Comparison of ENCODE assay signal across 12 cellular contexts in genomic region chr4:113675731-113676707, GRCh38.
DNase-seq lines count a peak whose midpoint lies in the region; ATAC-seq and TF ChIP-seq lines count a peak whose summit lies in the region.
"Had no signal": no experiment of that assay in that cellular context is flagged by ENCODE, and none has a peak within 500 bp of the region (broad histone marks: within the 10 kb centered on the region; RNA-seq: fewer than 3 reads in every experiment).

No MANE protein-coding gene starts in this region.

- no peak for ATAC-seq in naive B cell (ENCODE audit: low read depth in 2 of 2)
- ATAC-seq in GM18858 (IDR thresholded peaks at IDR 0.05; ENCODE audit: unreplicated experiment) = no peak
- ATAC-seq: activated T-cell treated with anti-CD3 and anti-CD28 coated beads, Interleukin-2, amount 50 U/mL, for 4 hours; body of pancreas had no signal

- peak; percentile 2 for DNase-seq in DMS153 (lab: John Stamatoyannopoulos, UW)
- DNase-seq in DMS153 treated with DMSO at 0.1 percent for 48 hours (lab: John Stamatoyannopoulos, UW; ENCODE audit: unreplicated experiment) = no peak
- DNase-seq in NCI-H1105 treated with DMSO at 0.1 percent for 48 hours (lab: John Stamatoyannopoulos, UW) = peak; percentile 66
- no peak for DNase-seq in chondrocyte (ENCODE audit: low spot score)
- no peak for DNase-seq in naive B cell
- DNase-seq in GM03348 (ENCODE audit: low spot score) = no peak
- no peak for DNase-seq in hippocampal formation (lab: John Stamatoyannopoulos, UW)
- DNase-seq: activated T-cell treated with anti-CD3 and anti-CD28 coated beads, Interleukin-2, amount 50 U/mL, for 4 hours; body of pancreas; testis; WERI-Rb-1 had no signal

- H3K27ac Mint-ChIP-seq in chondrocyte (ENCODE audit: unreplicated experiment) = peak overlapping the region; percentile 72
- peak overlapping the region in 4 of 6 donors; percentile 29 to 92 (median 71) for H3K27ac Mint-ChIP-seq in naive B cell

- H3K27me3 Mint-ChIP-seq in chondrocyte (ENCODE audit: low read depth) (no peaks in the 10 kb centered on the region), naive B cell (no peaks in the 10 kb centered on the region)

- peaks cover 2% of the 10 kb centered on the region for H3K36me3 Mint-ChIP-seq in chondrocyte (ENCODE audit: low read depth)
- H3K36me3 Mint-ChIP-seq in naive B cell = peaks cover 21 to 34% of the 10 kb centered on the region in 2 donors

- no peak overlapping the region for H3K4me3 Mint-ChIP-seq in chondrocyte (ENCODE audit: unreplicated experiment)
- peak overlapping the region in 3 of 8 donors; percentile 16 to 64 (median 44) for H3K4me3 Mint-ChIP-seq in naive B cell

- H3K4me1 Mint-ChIP-seq in chondrocyte (ENCODE audit: low read depth) = peaks cover 69% of the 10 kb centered on the region
- peaks cover 53 to 74% (median 71%) of the 10 kb centered on the region in 3 donors for H3K4me1 Mint-ChIP-seq in naive B cell

- H3K9me3 Mint-ChIP-seq in chondrocyte (ENCODE audit: low read depth) (no peaks in the 10 kb centered on the region), naive B cell (peaks cover 0 to 5% (median under 1%) of the 10 kb centered on the region in 7 donors)

- TF ChIP-seq CTCF in chondrocyte (IDR thresholded peaks at IDR 0.05) = no peak

Comparison
In these comparisons a context has a peak if more than half of its experiments do, and no peak if none do; other contexts are left out.
1. DNase-seq: peak in DMS153 (single experiment) and NCI-H1105 treated with DMSO at 0.1 percent for 48 hours (single experiment); none in DMS153 treated with DMSO at 0.1 percent for 48 hours (single experiment), chondrocyte (single experiment), naive B cell (single experiment), GM03348 (single experiment) and hippocampal formation (0 of 2).